In the genomic region with DNA sequence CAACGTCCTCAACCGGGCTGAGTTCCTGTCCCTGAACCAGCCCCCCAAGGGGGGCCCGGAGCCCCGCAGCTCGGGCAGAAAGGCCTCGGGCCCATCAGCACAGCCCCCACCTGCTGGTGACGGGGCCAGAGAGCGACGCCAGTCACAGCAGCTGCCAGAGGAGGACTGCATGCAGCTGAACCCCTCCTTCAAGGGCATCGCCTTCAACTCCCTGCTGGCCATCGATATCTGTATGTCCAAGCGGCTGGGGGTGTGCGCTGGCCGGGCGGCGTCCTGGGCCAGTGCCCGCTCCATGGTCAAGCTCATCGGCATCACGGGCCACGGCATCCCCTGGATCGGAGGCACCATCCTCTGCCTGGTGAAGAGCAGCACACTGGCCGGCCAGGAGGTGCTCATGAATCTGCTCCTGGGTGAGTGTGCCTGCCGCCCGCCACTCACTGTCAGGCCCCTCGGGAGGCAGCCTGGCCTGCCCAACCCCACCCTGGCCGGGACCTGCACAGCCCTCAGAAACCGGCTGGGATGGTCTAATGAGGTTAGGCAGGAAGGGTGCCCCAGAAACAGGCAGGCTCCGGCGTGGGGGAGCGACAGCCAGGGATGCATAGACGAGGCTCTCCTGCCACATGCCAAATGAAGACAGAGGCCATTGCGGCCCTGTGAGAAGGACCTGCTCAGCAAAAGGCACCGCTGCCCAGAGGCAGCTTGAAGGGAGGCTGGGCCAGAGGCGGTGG, we compare ENCODE assay signal across 10 cellular contexts. TPM values are rescaled to one million over a fixed set of nuclear protein-coding genes. Genes with fewer than 3 reads are reported as not detected.
DNase-seq lines count a peak whose midpoint lies in the region; ATAC-seq and TF ChIP-seq lines count a peak whose summit lies in the region.
"Had no signal": no experiment of that assay in that cellular context is flagged by ENCODE, and none has a peak within 500 bp of the region (broad histone marks: within the 10 kb centered on the region; RNA-seq: fewer than 3 reads in every experiment).

No MANE protein-coding gene starts in this region.

- intact Hi-C loops in dendritic cell treated with granulocyte-macrophage colony-stimulating factor and Interleukin-4, amounts not matched to agents 40 ng/mL and 50 ng/mL, for 4 days (cut with micrococcal nuclease): no loop called here
- intact Hi-C loops in lower lobe of right lung (cut with DNase I): no loop called here
- intact Hi-C loops in activated CD4-positive, alpha-beta T cell treated with anti-CD3 and anti-CD28 coated beads, Interleukin-2, amount 10 ng/mL, durations not matched to agents 24 days and 14 days (cut with micrococcal nuclease): no loop called here

- DNase-seq in MG63 (peak; percentile 31), lower lobe of right lung (no peak), substantia nigra (lab: John Stamatoyannopoulos, UW) (peak in 17 of 49 donors; percentile 31 to 85 (median 55)), HEK293T (ENCODE audit: extremely low spot score) (no peak), GM10266 (ENCODE audit: extremely low spot score) (no peak)
- DNase-seq in activated CD4-positive, CD25-positive, alpha-beta regulatory T cell (lab: John Stamatoyannopoulos, UW): no peak
- no peak for DNase-seq in activated CD4-positive, alpha-beta T cell treated with anti-CD3 and anti-CD28 coated beads, Interleukin-2, amount 10 ng/mL, durations not matched to agents 24 days and 14 days
- DNase-seq: activated T-cell treated with anti-CD3 and anti-CD28 coated beads, Interleukin-2, amount 50 U/mL, for 4 hours; T-cell had no signal

- H3K9me3 Mint-ChIP-seq in dendritic cell treated with granulocyte-macrophage colony-stimulating factor and Interleukin-4, amounts not matched to agents 40 ng/mL and 50 ng/mL, for 4 days: no peaks in the 10 kb centered on the region
- H3K9me3 Mint-ChIP-seq in activated CD4-positive, alpha-beta T cell treated with anti-CD3 and anti-CD28 coated beads, Interleukin-2, amount 10 ng/mL, durations not matched to agents 24 days and 14 days: no peaks in the 10 kb centered on the region
- H3K9me3 Mint-ChIP-seq: activated T-cell treated with anti-CD3 and anti-CD28 coated beads, Interleukin-2, amount 50 U/mL, for 4 hours; T-cell had no signal

- H3K36me3 ChIP-seq in MG63: no peaks in the 10 kb centered on the region
- no peaks in the 10 kb centered on the region for H3K36me3 ChIP-seq in lower lobe of right lung

- H3K4me3 ChIP-seq in MG63: peak overlapping the region; percentile 56
- peak overlapping the region; percentile 51 for H3K4me3 ChIP-seq in lower lobe of right lung

- POLR2A ChIA-PET in HEK293T (lab: Yijun Ruan, JAX): no interaction called here

- H3K27me3 ChIP-seq in MG63 (no peaks in the 10 kb centered on the region), lower lobe of right lung (ENCODE audit: low read depth) (no peaks in the 10 kb centered on the region)

- H3K27ac Mint-ChIP-seq in dendritic cell treated with granulocyte-macrophage colony-stimulating factor and Interleukin-4, amounts not matched to agents 40 ng/mL and 50 ng/mL, for 4 days: peak overlapping the region; percentile 64
- no peak overlapping the region for H3K27ac Mint-ChIP-seq in activated CD4-positive, alpha-beta T cell treated with anti-CD3 and anti-CD28 coated beads, Interleukin-2, amount 10 ng/mL, durations not matched to agents 24 days and 14 days
- H3K27ac Mint-ChIP-seq: T-cell had no signal

- CTCF ChIA-PET in HEK293T (lab: Yijun Ruan, JAX): no interaction called here

- peak in 1 of 2 donors; percentile 37 for ATAC-seq in lower lobe of right lung

- H3K36me3 Mint-ChIP-seq in dendritic cell treated with granulocyte-macrophage colony-stimulating factor and Interleukin-4, amounts not matched to agents 40 ng/mL and 50 ng/mL, for 4 days (ENCODE audit: low read depth): no peaks in the 10 kb centered on the region
- no peaks in the 10 kb centered on the region for H3K36me3 Mint-ChIP-seq in activated CD4-positive, alpha-beta T cell treated with anti-CD3 and anti-CD28 coated beads, Interleukin-2, amount 10 ng/mL, durations not matched to agents 24 days and 14 days (ENCODE audit: low read depth)
- H3K36me3 Mint-ChIP-seq: T-cell had no signal

- no peaks in the 10 kb centered on the region for H3K4me1 ChIP-seq in lower lobe of right lung

- H3K4me1 Mint-ChIP-seq in dendritic cell treated with granulocyte-macrophage colony-stimulating factor and Interleukin-4, amounts not matched to agents 40 ng/mL and 50 ng/mL, for 4 days (ENCODE audit: low read depth): no peaks in the 10 kb centered on the region
- H3K4me1 Mint-ChIP-seq in activated CD4-positive, alpha-beta T cell treated with anti-CD3 and anti-CD28 coated beads, Interleukin-2, amount 10 ng/mL, durations not matched to agents 24 days and 14 days: no peaks in the 10 kb centered on the region
- H3K4me1 Mint-ChIP-seq: T-cell had no signal

- H3K9me3 ChIP-seq in MG63 (no peaks in the 10 kb centered on the region), lower lobe of right lung (no peaks in the 10 kb centered on the region)

- H3K27ac ChIP-seq in lower lobe of right lung (peak overlapping the region; percentile 58), substantia nigra (ENCODE audit: low read depth, low read length, poor library complexity, severe bottlenecking) (peak overlapping the region; percentile 92)

- H3K4me3 Mint-ChIP-seq in dendritic cell treated with granulocyte-macrophage colony-stimulating factor and Interleukin-4, amounts not matched to agents 40 ng/mL and 50 ng/mL, for 4 days: peak overlapping the region; percentile 70
- H3K4me3 Mint-ChIP-seq in activated CD4-positive, alpha-beta T cell treated with anti-CD3 and anti-CD28 coated beads, Interleukin-2, amount 10 ng/mL, durations not matched to agents 24 days and 14 days: no peak overlapping the region
- H3K4me3 Mint-ChIP-seq: activated T-cell treated with anti-CD3 and anti-CD28 coated beads, Interleukin-2, amount 50 U/mL, for 4 hours; T-cell had no signal

- no peak for TF ChIP-seq CTCF in lower lobe of right lung (IDR thresholded peaks at IDR 0.05)
- TF ChIP-seq CTCF in GM10266 (IDR thresholded peaks at IDR 0.05; ENCODE audit: control insufficient read depth, insufficient read depth, low read depth, missing control alignments): no peak

- no peaks in the 10 kb centered on the region for H3K27me3 Mint-ChIP-seq in dendritic cell treated with granulocyte-macrophage colony-stimulating factor and Interleukin-4, amounts not matched to agents 40 ng/mL and 50 ng/mL, for 4 days
- peaks cover 2% of the 10 kb centered on the region for H3K27me3 Mint-ChIP-seq in activated CD4-positive, alpha-beta T cell treated with anti-CD3 and anti-CD28 coated beads, Interleukin-2, amount 10 ng/mL, durations not matched to agents 24 days and 14 days
- H3K27me3 Mint-ChIP-seq: T-cell had no signal

TF ChIP-seq in HEK293T, 16 proteins besides CTCF, POLR2A, EP300 and RAD21:
- TF ChIP-seq ELF4 (IDR thresholded peaks at IDR 0.05): no peak
- no peak for TF ChIP-seq TARDBP (IDR thresholded peaks at IDR 0.05)
- no peak for TF ChIP-seq CTBP1 (IDR thresholded peaks at IDR 0.05; ENCODE audit: borderline replicate concordance)
- TF ChIP-seq SP1 (IDR thresholded peaks at IDR 0.05): no peak
- no peak for TF ChIP-seq HDGF (IDR thresholded peaks at IDR 0.05; ENCODE audit: borderline replicate concordance)
- TF ChIP-seq NFRKB (IDR thresholded peaks at IDR 0.05): no peak
- no peak for TF ChIP-seq ARNT (IDR thresholded peaks at IDR 0.05)
- no peak for TF ChIP-seq BHLHE40 (IDR thresholded peaks at IDR 0.05; ENCODE audit: borderline replicate concordance)
- TF ChIP-seq FOXM1 (IDR thresholded peaks at IDR 0.05; ENCODE audit: borderline replicate concordance): no peak
- TF ChIP-seq ZNF384 (IDR thresholded peaks at IDR 0.05): no peak
- no peak for TF ChIP-seq L3MBTL2 (conservative IDR thresholded peaks at IDR 0.05)
- TF ChIP-seq, protein P1, sequence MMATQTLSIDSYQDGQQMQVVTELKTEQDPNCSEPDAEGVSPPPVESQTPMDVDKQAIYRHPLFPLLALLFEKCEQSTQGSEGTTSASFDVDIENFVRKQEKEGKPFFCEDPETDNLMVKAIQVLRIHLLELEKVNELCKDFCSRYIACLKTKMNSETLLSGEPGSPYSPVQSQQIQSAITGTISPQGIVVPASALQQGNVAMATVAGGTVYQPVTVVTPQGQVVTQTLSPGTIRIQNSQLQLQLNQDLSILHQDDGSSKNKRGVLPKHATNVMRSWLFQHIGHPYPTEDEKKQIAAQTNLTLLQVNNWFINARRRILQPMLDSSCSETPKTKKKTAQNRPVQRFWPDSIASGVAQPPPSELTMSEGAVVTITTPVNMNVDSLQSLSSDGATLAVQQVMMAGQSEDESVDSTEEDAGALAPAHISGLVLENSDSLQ (IDR thresholded peaks at IDR 0.05): no peak
- no peak for TF ChIP-seq FOXA1 (IDR thresholded peaks at IDR 0.05)
- TF ChIP-seq LEF1 (IDR thresholded peaks at IDR 0.05; ENCODE audit: borderline replicate concordance): no peak
- no peak for TF ChIP-seq FOXK2 (IDR thresholded peaks at IDR 0.05)
- TF ChIP-seq SUZ12 (IDR thresholded peaks at IDR 0.05): no peak

RNA-seq across cellular contexts. Expression of gene PLPP7, which starts 0.7 kb away (rescaled TPM):
- 8.1 and 16.3 TPM in 2 replicates for total RNA-seq in MG63 (2014; rRNA removed; shearing (Covaris generic); ENCODE audit: low replicate concordance)
- total RNA-seq in lower lobe of right lung: 1.7 TPM
- total RNA-seq in activated CD4-positive, alpha-beta T cell treated with anti-CD3 and anti-CD28 coated beads, Interleukin-2, amount 10 ng/mL, durations not matched to agents 24 days and 14 days: not detected in 2 replicates
- total RNA-seq: activated T-cell treated with anti-CD3 and anti-CD28 coated beads, Interleukin-2, amount 50 U/mL, for 4 hours had no signal

RNA-seq across cellular contexts. Expression of gene FAM78A, which starts 13.9 kb away (rescaled TPM):
- total RNA-seq in MG63 (2014; rRNA removed; shearing (Covaris generic); ENCODE audit: low replicate concordance): 0.64 and 0.82 TPM in 2 replicates
- total RNA-seq in lower lobe of right lung: 18.3 TPM
- 51.6 and 55.1 TPM in 2 replicates for total RNA-seq in activated CD4-positive, alpha-beta T cell treated with anti-CD3 and anti-CD28 coated beads, Interleukin-2, amount 10 ng/mL, durations not matched to agents 24 days and 14 days

Comparison
In these comparisons a context has a peak if more than half of its experiments do, and no peak if none do; other contexts are left out.
1. RNA of gene FAM78A, which starts 13.9 kb away (total RNA-seq): 51.6 to 55.1 TPM in activated CD4-positive, alpha-beta T cell treated with anti-CD3 and anti-CD28 coated beads, Interleukin-2, amount 10 ng/mL, durations not matched to agents 24 days and 14 days and 18.3 TPM in lower lobe of right lung (single experiment); 0.64 to 0.82 TPM in MG63; every median in the first group is over 10 times any median in the second.